Comparison of ENCODE assay signal across 11 cellular contexts in the genomic region with DNA sequence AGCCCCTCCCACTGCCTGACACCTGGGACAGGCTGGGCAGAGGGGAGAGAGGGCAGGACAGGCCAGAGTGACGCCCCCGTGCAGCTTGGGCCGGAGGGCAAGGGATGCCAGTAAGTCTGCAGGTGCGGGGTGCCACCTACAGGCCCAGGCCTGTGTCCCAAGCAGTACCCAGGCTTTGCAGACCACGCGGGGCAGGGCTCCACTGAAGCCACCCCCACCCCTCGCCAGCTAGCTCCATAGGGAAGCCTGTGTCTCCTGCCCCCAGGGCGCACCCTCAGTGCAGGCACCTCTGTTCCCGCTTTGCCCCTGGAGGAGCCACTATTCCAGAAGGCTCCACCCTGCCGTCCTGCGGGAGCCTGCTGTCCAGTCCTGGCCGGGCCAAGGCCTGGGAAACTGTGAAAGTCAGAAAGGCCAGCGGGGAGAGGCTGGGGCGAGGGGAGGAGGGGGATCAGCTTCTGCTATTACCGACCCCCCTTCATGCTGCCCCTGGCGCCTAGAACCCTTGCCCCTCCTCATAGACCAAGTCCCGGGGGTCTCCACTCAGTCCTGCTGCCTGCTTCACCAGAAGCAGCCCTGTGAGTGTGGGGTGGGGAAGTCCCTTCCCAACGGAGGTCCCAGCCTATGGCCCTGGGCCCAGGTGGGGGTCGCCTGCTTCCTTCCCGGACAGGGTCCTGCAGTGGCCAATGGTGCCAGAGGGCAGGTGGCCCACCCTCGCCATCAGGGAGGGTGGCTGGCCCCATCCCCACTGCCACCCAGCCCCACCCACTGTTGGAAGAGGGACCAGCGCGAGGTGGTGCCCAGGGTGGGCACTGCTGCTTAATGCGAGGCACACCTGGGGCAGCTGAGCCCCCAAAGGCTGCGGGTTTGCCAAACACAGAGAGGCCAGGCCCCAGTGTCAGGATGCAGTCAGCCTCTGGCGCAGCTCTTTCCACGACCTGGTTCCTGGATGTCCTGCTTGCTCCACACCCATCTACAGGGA. TPM values are rescaled to one million over a fixed set of nuclear protein-coding genes. Genes with fewer than 3 reads are reported as not detected.
DNase-seq lines count a peak whose midpoint lies in the region; ATAC-seq and TF ChIP-seq lines count a peak whose summit lies in the region.
"Had no signal": no experiment of that assay in that cellular context is flagged by ENCODE, and none has a peak within 500 bp of the region (broad histone marks: within the 10 kb centered on the region; RNA-seq: fewer than 3 reads in every experiment).

No MANE protein-coding gene starts in this region.

- DNase-seq in natural killer cell = no peak
- DNase-seq in natural killer cell treated with Interleukin-12 subunit alpha and Interleukin-12 subunit beta and Interleukin-15 and Interleukin-18, amount 100 ng/mL, for 72 hours (ENCODE audit: low spot score) = no peak
- DNase-seq in RPMI8226 = peak; percentile 22
- no peak for DNase-seq in foreskin keratinocyte
- peak; percentile 54 to 65 for DNase-seq in aorta
- no peak for DNase-seq in SJCRH30
- DNase-seq in activated CD4-positive, alpha-beta memory T cell treated with anti-CD3 and anti-CD28 coated beads for 36 hours = no peak
- DNase-seq: NCI-H2171; stimulated activated CD4-positive, alpha-beta T cell treated with anti-CD3 and anti-CD28 coated beads, Interleukin-12 subunit alpha, Interleukin-12 subunit beta, amount 100 ng/mL, for 4 hours had no signal

- H3K9me3 ChIP-seq in aorta (ENCODE audit: control insufficient read depth, low read length) (no peaks in the 10 kb centered on the region), SJCRH30 (replicated peaks) (no peaks in the 10 kb centered on the region)

- intact Hi-C loops in natural killer cell (cut with micrococcal nuclease) (loop anchor here (10.0 kb wide), 1 partner anchor 245 kb away; no protein-coding TSS in a partner anchor), aorta (cut with DNase I) (no loop called here)
- intact Hi-C loops in activated CD4-positive, alpha-beta memory T cell treated with anti-CD3 and anti-CD28 coated beads for 36 hours (cut with micrococcal nuclease) = no loop called here

- no peak overlapping the region for H3K27ac Mint-ChIP-seq in natural killer cell
- no peak overlapping the region for H3K27ac Mint-ChIP-seq in natural killer cell treated with Interleukin-12 subunit alpha and Interleukin-12 subunit beta and Interleukin-15 and Interleukin-18, amount 100 ng/mL, for 72 hours
- H3K27ac Mint-ChIP-seq in activated CD4-positive, alpha-beta memory T cell treated with anti-CD3 and anti-CD28 coated beads for 36 hours = no peak overlapping the region

- no peaks in the 10 kb centered on the region for H3K9me3 Mint-ChIP-seq in natural killer cell
- no peaks in the 10 kb centered on the region for H3K9me3 Mint-ChIP-seq in natural killer cell treated with Interleukin-12 subunit alpha and Interleukin-12 subunit beta and Interleukin-15 and Interleukin-18, amount 100 ng/mL, for 72 hours
- H3K9me3 Mint-ChIP-seq in activated CD4-positive, alpha-beta memory T cell treated with anti-CD3 and anti-CD28 coated beads for 36 hours = no peaks in the 10 kb centered on the region

- H3K4me1 Mint-ChIP-seq in natural killer cell = peaks cover 0 to 27% of the 10 kb centered on the region in 2 donors
- H3K4me1 Mint-ChIP-seq in natural killer cell treated with Interleukin-12 subunit alpha and Interleukin-12 subunit beta and Interleukin-15 and Interleukin-18, amount 100 ng/mL, for 72 hours (ENCODE audit: low read depth in 2 of 2) = peaks cover 0 to 6% of the 10 kb centered on the region in 2 donors
- H3K4me1 Mint-ChIP-seq in activated CD4-positive, alpha-beta memory T cell treated with anti-CD3 and anti-CD28 coated beads for 36 hours (ENCODE audit: low read depth) = no peaks in the 10 kb centered on the region

- TF ChIP-seq CTCF in natural killer cell (IDR thresholded peaks at IDR 0.05) = no peak
- TF ChIP-seq CTCF in foreskin keratinocyte (conservative IDR thresholded peaks at IDR 0.05) = peak; percentile 43

- H3K36me3 Mint-ChIP-seq in natural killer cell = no peaks in the 10 kb centered on the region
- peaks cover 5% of the 10 kb centered on the region for H3K36me3 Mint-ChIP-seq in natural killer cell treated with Interleukin-12 subunit alpha and Interleukin-12 subunit beta and Interleukin-15 and Interleukin-18, amount 100 ng/mL, for 72 hours
- peaks cover 13% of the 10 kb centered on the region for H3K36me3 Mint-ChIP-seq in activated CD4-positive, alpha-beta memory T cell treated with anti-CD3 and anti-CD28 coated beads for 36 hours

- H3K36me3 ChIP-seq in aorta (ENCODE audit: control insufficient read depth in 1 of 2, insufficient read depth in 2 of 2, low read length in 1 of 2) (no peaks in the 10 kb centered on the region), SJCRH30 (no peaks in the 10 kb centered on the region)

- ATAC-seq in natural killer cell = peak; percentile 20 to 36 (median 36)
- ATAC-seq in natural killer cell treated with Interleukin-12 subunit alpha and Interleukin-12 subunit beta and Interleukin-15 and Interleukin-18, amount 100 ng/mL, for 72 hours = no peak
- no peak for ATAC-seq in foreskin keratinocyte
- no peak for ATAC-seq in aorta (ENCODE audit: low FRiP score)
- ATAC-seq in GM18861 (IDR thresholded peaks at IDR 0.05; ENCODE audit: unreplicated experiment) = no peak

- CTCF ChIA-PET in activated CD4-positive, alpha-beta memory T cell treated with anti-CD3 and anti-CD28 coated beads for 36 hours (lab: Charles Lee) = no interaction called here

- H3K4me3 ChIP-seq in aorta (ENCODE audit: low read length in 2 of 2) (no peak overlapping the region), SJCRH30 (no peak overlapping the region)

- H3K4me1 ChIP-seq in foreskin keratinocyte = no peaks in the 10 kb centered on the region
- no peaks in the 10 kb centered on the region for H3K4me1 ChIP-seq in aorta (ENCODE audit: control insufficient read depth in 1 of 2, insufficient read depth in 2 of 2, low read length in 2 of 2)
- no peaks in the 10 kb centered on the region for H3K4me1 ChIP-seq in SJCRH30

- no peak overlapping the region for H3K27ac ChIP-seq in foreskin keratinocyte
- no peak overlapping the region for H3K27ac ChIP-seq in aorta (ENCODE audit: low read depth in 1 of 2, low read length in 2 of 2)
- H3K27ac ChIP-seq in SJCRH30 = no peak overlapping the region
- H3K27ac ChIP-seq: C4-2B had no signal

- WGBS in aorta, 2 donors = 75 to 79% methylated on average over 26 to 27 of the region's 27 CpGs

- H3K27me3 ChIP-seq in foreskin keratinocyte (peaks cover 11% of the 10 kb centered on the region), aorta (ENCODE audit: control insufficient read depth in 1 of 2, insufficient read depth in 2 of 2, low read length in 1 of 2) (no peaks in the 10 kb centered on the region), SJCRH30 (peaks cover 84% of the 10 kb centered on the region)

- POLR2A ChIA-PET in activated CD4-positive, alpha-beta memory T cell treated with anti-CD3 and anti-CD28 coated beads for 36 hours (lab: Charles Lee) = no interaction called here

- no peaks in the 10 kb centered on the region for H3K27me3 Mint-ChIP-seq in natural killer cell (ENCODE audit: low read depth in 2 of 2)
- no peaks in the 10 kb centered on the region for H3K27me3 Mint-ChIP-seq in natural killer cell treated with Interleukin-12 subunit alpha and Interleukin-12 subunit beta and Interleukin-15 and Interleukin-18, amount 100 ng/mL, for 72 hours
- H3K27me3 Mint-ChIP-seq in activated CD4-positive, alpha-beta memory T cell treated with anti-CD3 and anti-CD28 coated beads for 36 hours = no peaks in the 10 kb centered on the region

- H3K4me3 Mint-ChIP-seq in natural killer cell = no peak overlapping the region
- no peak overlapping the region for H3K4me3 Mint-ChIP-seq in natural killer cell treated with Interleukin-12 subunit alpha and Interleukin-12 subunit beta and Interleukin-15 and Interleukin-18, amount 100 ng/mL, for 72 hours
- no peak overlapping the region for H3K4me3 Mint-ChIP-seq in activated CD4-positive, alpha-beta memory T cell treated with anti-CD3 and anti-CD28 coated beads for 36 hours

RNA-seq across cellular contexts. Expression of gene KCNAB2, which starts 54.4 kb away (rescaled TPM):
- total RNA-seq in natural killer cell (100 to 1,000 TPM; 387 to 749 (median 430) TPM), foreskin keratinocyte (2.0 TPM in 2 replicates), aorta (10 to 100 TPM; 17.1 to 36.2 TPM)
- total RNA-seq in natural killer cell treated with Interleukin-12 subunit alpha and Interleukin-12 subunit beta and Interleukin-15 and Interleukin-18, amount 100 ng/mL, for 72 hours = 100 to 1,000 TPM; 157 to 360 TPM
- polyA plus RNA-seq in foreskin keratinocyte (1.8 and 2.0 TPM in 2 replicates), aorta (1 to 10 TPM; 5.5 to 6.6 TPM)
- total RNA-seq in SJCRH30 (2014; rRNA removed; shearing (Covaris generic)) = 0.56 and 0.77 TPM in 2 replicates
- 100 to 1,000 TPM; 196 to 202 TPM for total RNA-seq in activated CD4-positive, alpha-beta memory T cell treated with anti-CD3 and anti-CD28 coated beads for 36 hours

Comparison
In these comparisons a context has a peak if more than half of its experiments do, and no peak if none do; other contexts are left out.
1. ATAC-seq: peak in natural killer cell (3 of 3); none in natural killer cell treated with Interleukin-12 subunit alpha and Interleukin-12 subunit beta and Interleukin-15 and Interleukin-18, amount 100 ng/mL, for 72 hours (0 of 2), foreskin keratinocyte (single experiment), aorta (single experiment) and GM18861 (single experiment).
2. DNase-seq: peak in RPMI8226 (single experiment) and aorta (2 of 2); none in natural killer cell (single experiment), natural killer cell treated with Interleukin-12 subunit alpha and Interleukin-12 subunit beta and Interleukin-15 and Interleukin-18, amount 100 ng/mL, for 72 hours (single experiment), foreskin keratinocyte (0 of 2), SJCRH30 (0 of 2) and activated CD4-positive, alpha-beta memory T cell treated with anti-CD3 and anti-CD28 coated beads for 36 hours (single experiment).
3. RNA of gene KCNAB2, which starts 54.4 kb away (total RNA-seq): 387 to 749 TPM in natural killer cell, 157 to 360 TPM in natural killer cell treated with Interleukin-12 subunit alpha and Interleukin-12 subunit beta and Interleukin-15 and Interleukin-18, amount 100 ng/mL, for 72 hours and 196 to 202 TPM in activated CD4-positive, alpha-beta memory T cell treated with anti-CD3 and anti-CD28 coated beads for 36 hours; 17.1 to 36.2 TPM in aorta, 2.0 TPM in foreskin keratinocyte and 0.56 to 0.77 TPM in SJCRH30; every median in the first group is over 4 times any median in the second.